19 cellular contexts compared by ENCODE assay signal in the genomic region with DNA sequence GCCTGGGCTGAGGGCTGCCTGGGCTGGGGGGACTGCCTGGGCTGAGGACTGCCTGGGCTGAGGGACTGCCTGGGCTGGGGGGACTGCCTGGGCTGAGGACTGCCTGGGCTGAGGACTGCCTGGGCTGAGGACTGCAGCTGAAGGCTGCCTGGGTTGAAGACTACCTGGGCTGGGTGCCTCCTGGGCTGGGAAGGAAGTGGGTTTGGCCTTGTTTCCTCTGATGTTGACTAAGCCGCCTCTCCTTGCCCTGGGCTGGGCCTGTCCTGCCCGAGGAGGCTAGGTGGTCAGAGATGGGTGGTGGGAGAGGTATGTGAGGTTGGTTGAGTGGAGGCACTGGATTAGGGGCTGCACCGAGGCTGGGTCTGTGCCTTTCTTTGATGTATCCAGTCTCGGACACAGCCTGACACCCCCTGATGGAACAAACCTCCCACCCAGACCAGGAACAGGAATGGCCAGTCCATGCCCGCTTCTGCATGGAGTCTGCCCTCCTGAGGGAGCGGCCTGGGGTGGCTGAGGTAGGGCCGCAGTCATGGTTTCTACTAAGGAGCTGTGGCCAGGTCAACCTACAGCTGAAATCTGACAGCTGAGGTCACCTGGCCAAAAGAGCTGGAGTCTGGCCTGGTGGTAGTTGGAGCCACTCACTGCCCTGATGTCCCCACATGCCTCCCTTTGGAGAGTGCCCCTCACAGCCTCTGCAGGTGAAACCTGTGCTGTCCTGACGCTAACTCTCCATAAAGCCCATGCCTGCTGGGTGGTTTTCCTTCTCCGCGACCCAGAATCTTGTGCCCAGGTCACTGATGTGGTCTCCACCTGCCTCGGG. TPM values are rescaled to one million over a fixed set of nuclear protein-coding genes. Genes with fewer than 3 reads are reported as not detected.
A peak's percentile ranks its signal among the peaks of the same experiment; 100 is the strongest.
DNase-seq lines count a peak whose midpoint lies in the region; ATAC-seq, FAIRE-seq and TF ChIP-seq lines count a peak whose summit lies in the region.
"Had no signal": no experiment of that assay in that cellular context is flagged by ENCODE, and none has a peak within 500 bp of the region (broad histone marks: within the 10 kb centered on the region; RNA-seq: fewer than 3 reads in every experiment).

No MANE protein-coding gene starts in this region.

- no peak for TF ChIP-seq CTCF in activated CD8-positive, alpha-beta T cell treated with anti-CD3 and anti-CD28 coated beads for 36 hours (IDR thresholded peaks at IDR 0.05)
- TF ChIP-seq CTCF in natural killer cell (IDR thresholded peaks at IDR 0.05) = no peak

- intact Hi-C loops in activated CD8-positive, alpha-beta T cell treated with anti-CD3 and anti-CD28 coated beads for 36 hours (cut with micrococcal nuclease) = no loop called here
- intact Hi-C loops in natural killer cell (cut with micrococcal nuclease) = no loop called here

- H3K4me1 Mint-ChIP-seq in activated CD4-positive, alpha-beta T cell treated with anti-CD3 and anti-CD28 coated beads, Interleukin-2, amount 10 ng/mL, durations not matched to agents 7 days and 5 days = peaks cover 25% of the 10 kb centered on the region
- H3K4me1 Mint-ChIP-seq in activated CD8-positive, alpha-beta T cell treated with anti-CD3 and anti-CD28 coated beads for 36 hours (ENCODE audit: low read depth) = peaks cover 25% of the 10 kb centered on the region
- peaks cover 19 to 38% of the 10 kb centered on the region in 2 donors for H3K4me1 Mint-ChIP-seq in natural killer cell
- H3K4me1 Mint-ChIP-seq: brain had no signal

- FAIRE-seq in GM12891 (lab: Jason Lieb, UNC) = peak; percentile 33
- FAIRE-seq: GM12878, H54 had no signal

- TF ChIP-seq POLR2A in GM12891 (IDR thresholded peaks at IDR 0.05; ENCODE audit: low read depth, low read length) = no peak

- no peaks in the 10 kb centered on the region for H3K9me3 Mint-ChIP-seq in activated CD4-positive, alpha-beta T cell treated with anti-CD3 and anti-CD28 coated beads, Interleukin-2, amount 10 ng/mL, durations not matched to agents 7 days and 5 days
- no peaks in the 10 kb centered on the region for H3K9me3 Mint-ChIP-seq in activated CD8-positive, alpha-beta T cell treated with anti-CD3 and anti-CD28 coated beads for 36 hours
- no peaks in the 10 kb centered on the region for H3K9me3 Mint-ChIP-seq in natural killer cell
- H3K9me3 Mint-ChIP-seq: activated T-helper 2 cell treated with anti-CD3 and anti-CD28 coated beads, Interferon-gamma antibody, Interleukin-2, Interleukin-4, amounts not matched to agents 10 μg/mL and 5 μg/mL and 100 μg/mL, durations not matched to agents 14 hours and 24 hours and 36 hours; T-helper 1 cell treated with Interleukin-12 subunit alpha and Interleukin-12 subunit beta and Interleukin-4 antibody, amounts not matched to agents 30 μg/mL and 1 μg/mL, for 36 hours had no signal

- H3K4me3 Mint-ChIP-seq in activated CD4-positive, alpha-beta T cell treated with anti-CD3 and anti-CD28 coated beads, Interleukin-2, amount 10 ng/mL, durations not matched to agents 7 days and 5 days = no peak overlapping the region
- no peak overlapping the region for H3K4me3 Mint-ChIP-seq in activated CD8-positive, alpha-beta T cell treated with anti-CD3 and anti-CD28 coated beads for 36 hours
- H3K4me3 Mint-ChIP-seq in natural killer cell = peak overlapping the region; percentile 31
- H3K4me3 Mint-ChIP-seq: brain; T-helper 1 cell treated with Interleukin-12 subunit alpha and Interleukin-12 subunit beta and Interleukin-4 antibody, amounts not matched to agents 30 μg/mL and 1 μg/mL, for 36 hours had no signal

- peak; percentile 81 for ATAC-seq in activated CD8-positive, alpha-beta T cell treated with anti-CD3 and anti-CD28 coated beads for 36 hours
- ATAC-seq in natural killer cell = peak in 2 of 3 donors; percentile 71 to 84
- no peak for ATAC-seq in HG03354 (IDR thresholded peaks at IDR 0.05; ENCODE audit: poor library complexity, severe bottlenecking, unreplicated experiment)
- ATAC-seq: GM12878 had no signal

- H3K27me3 Mint-ChIP-seq in activated CD4-positive, alpha-beta T cell treated with anti-CD3 and anti-CD28 coated beads, Interleukin-2, amount 10 ng/mL, durations not matched to agents 7 days and 5 days = no peaks in the 10 kb centered on the region
- no peaks in the 10 kb centered on the region for H3K27me3 Mint-ChIP-seq in activated CD8-positive, alpha-beta T cell treated with anti-CD3 and anti-CD28 coated beads for 36 hours
- no peaks in the 10 kb centered on the region for H3K27me3 Mint-ChIP-seq in natural killer cell (ENCODE audit: low read depth in 2 of 2)
- H3K27me3 Mint-ChIP-seq: brain had no signal

- CTCF ChIA-PET in activated CD4-positive, alpha-beta T cell treated with anti-CD3 and anti-CD28 coated beads, Interleukin-2, amount 10 ng/mL, durations not matched to agents 7 days and 5 days (lab: Charles Lee) = interaction anchor here (1.0 to 1.9 kb wide), 3 partner anchors 8 to 16 kb away, joined by 3 to 6 read pairs (median 4); no protein-coding TSS in a partner anchor
- CTCF ChIA-PET in activated CD8-positive, alpha-beta T cell treated with anti-CD3 and anti-CD28 coated beads for 36 hours (lab: Charles Lee) = interaction anchor here (1.8 kb wide), 1 partner anchor 37 kb away, joined by 5 read pairs; no protein-coding TSS in a partner anchor

- H3K27ac Mint-ChIP-seq in activated CD4-positive, alpha-beta T cell treated with anti-CD3 and anti-CD28 coated beads, Interleukin-2, amount 10 ng/mL, durations not matched to agents 7 days and 5 days = peak overlapping the region; percentile 77
- peak overlapping the region; percentile 52 for H3K27ac Mint-ChIP-seq in activated CD8-positive, alpha-beta T cell treated with anti-CD3 and anti-CD28 coated beads for 36 hours
- peak overlapping the region; percentile 72 to 80 for H3K27ac Mint-ChIP-seq in natural killer cell
- H3K27ac Mint-ChIP-seq: brain had no signal

- DNase-seq in activated CD4-positive, alpha-beta T cell treated with anti-CD3 and anti-CD28 coated beads, Interleukin-2, amount 10 ng/mL, durations not matched to agents 7 days and 5 days = peak; percentile 47
- DNase-seq in activated CD4-positive, alpha-beta T cell treated with anti-CD3 and anti-CD28 coated beads for 4 hours = no peak
- DNase-seq in GM12891 (ENCODE audit: insufficient read length, low spot score) (no peak), natural killer cell (no peak), HCEC 1CT (no peak), NCI-H146 (lab: John Stamatoyannopoulos, UW) (no peak)
- DNase-seq in activated CD8-positive, alpha-beta T cell treated with anti-CD3 and anti-CD28 coated beads for 36 hours = peak; percentile 28
- DNase-seq: ACHN, Caco-2, dermis blood vessel endothelial cell, NCI-H1092 treated with DMSO at 0.1 percent for 48 hours, tibial artery had no signal

- no peaks in the 10 kb centered on the region for H3K36me3 Mint-ChIP-seq in activated CD4-positive, alpha-beta T cell treated with anti-CD3 and anti-CD28 coated beads, Interleukin-2, amount 10 ng/mL, durations not matched to agents 7 days and 5 days (ENCODE audit: low read depth)
- H3K36me3 Mint-ChIP-seq in activated CD8-positive, alpha-beta T cell treated with anti-CD3 and anti-CD28 coated beads for 36 hours (ENCODE audit: low read depth) = no peaks in the 10 kb centered on the region
- H3K36me3 Mint-ChIP-seq in natural killer cell = no peaks in the 10 kb centered on the region
- H3K36me3 Mint-ChIP-seq: brain had no signal

- POLR2A ChIA-PET in activated CD4-positive, alpha-beta T cell treated with anti-CD3 and anti-CD28 coated beads, Interleukin-2, amount 10 ng/mL, durations not matched to agents 7 days and 5 days (lab: Charles Lee) = no interaction called here
- POLR2A ChIA-PET in activated CD8-positive, alpha-beta T cell treated with anti-CD3 and anti-CD28 coated beads for 36 hours (lab: Charles Lee) = no interaction called here

TF ChIP-seq in GM12891, 5 proteins besides CTCF, POLR2A, EP300 and RAD21:
- TF ChIP-seq POU2F2 (IDR thresholded peaks at IDR 0.05; ENCODE audit: low read depth, low read length) = no peak
- TF ChIP-seq SPI1 (IDR thresholded peaks at IDR 0.05; ENCODE audit: low read depth, low read length) = no peak
- TF ChIP-seq PAX5 (IDR thresholded peaks at IDR 0.05; ENCODE audit: insufficient read depth, low read length, severe bottlenecking) = no peak
- no peak for TF ChIP-seq POLR2AphosphoS5 (IDR thresholded peaks at IDR 0.05; ENCODE audit: low read depth, low read length)
- no peak for TF ChIP-seq TAF1 (IDR thresholded peaks at IDR 0.05; ENCODE audit: low read depth, low read length)

RNA-seq across cellular contexts. Expression of a gene that starts 22.3 kb away (rescaled TPM):
- total RNA-seq in activated CD4-positive, alpha-beta T cell treated with anti-CD3 and anti-CD28 coated beads, Interleukin-2, amount 10 ng/mL, durations not matched to agents 7 days and 5 days = 1 to 10 TPM; 3.7 to 4.5 TPM
- polyA plus RNA-seq in GM12891 (2012; ENCODE audit: low read depth, missing spikeins) = 0.22 TPM
- total RNA-seq in activated CD8-positive, alpha-beta T cell treated with anti-CD3 and anti-CD28 coated beads for 36 hours = 1 to 10 TPM; 2.8 to 2.9 TPM
- 10 to 100 TPM in 1 of 3 donors, 1 to 10 TPM in 2; 8.6 to 13.8 (median 9.9) TPM for total RNA-seq in natural killer cell

RNA-seq across cellular contexts. Expression of a gene that starts 51.1 kb away (rescaled TPM):
- under 1 TPM; 0.48 to 0.79 TPM for total RNA-seq in activated CD4-positive, alpha-beta T cell treated with anti-CD3 and anti-CD28 coated beads, Interleukin-2, amount 10 ng/mL, durations not matched to agents 7 days and 5 days
- 0.17 TPM for polyA plus RNA-seq in GM12891 (2012; ENCODE audit: low read depth, missing spikeins)
- under 1 TPM; 0.43 to 0.87 TPM for total RNA-seq in activated CD8-positive, alpha-beta T cell treated with anti-CD3 and anti-CD28 coated beads for 36 hours
- 1 to 10 TPM; 2.8 to 3.8 (median 2.9) TPM for total RNA-seq in natural killer cell
- total RNA-seq: Caco-2 had no signal

RNA-seq across cellular contexts. Expression of a gene that starts 51.6 kb away (rescaled TPM):
- total RNA-seq in activated CD4-positive, alpha-beta T cell treated with anti-CD3 and anti-CD28 coated beads, Interleukin-2, amount 10 ng/mL, durations not matched to agents 7 days and 5 days = not detected
- polyA plus RNA-seq in GM12891 (2012; ENCODE audit: low read depth, missing spikeins) = 0.49 TPM
- total RNA-seq in activated CD8-positive, alpha-beta T cell treated with anti-CD3 and anti-CD28 coated beads for 36 hours = not detected
- total RNA-seq in natural killer cell = not detected
- total RNA-seq: activated T-helper 2 cell treated with anti-CD3 and anti-CD28 coated beads, Interferon-gamma antibody, Interleukin-2, Interleukin-4, amounts not matched to agents 10 μg/mL and 5 μg/mL and 100 μg/mL, durations not matched to agents 14 hours and 24 hours and 36 hours; Caco-2; GM12878; omental fat pad had no signal

Comparison
In these comparisons a context has a peak if more than half of its experiments do, and no peak if none do; other contexts are left out.
1. DNase-seq: peak in activated CD4-positive, alpha-beta T cell treated with anti-CD3 and anti-CD28 coated beads, Interleukin-2, amount 10 ng/mL, durations not matched to agents 7 days and 5 days (single experiment) and activated CD8-positive, alpha-beta T cell treated with anti-CD3 and anti-CD28 coated beads for 36 hours (single experiment); none in activated CD4-positive, alpha-beta T cell treated with anti-CD3 and anti-CD28 coated beads for 4 hours (0 of 2), GM12891 (single experiment), natural killer cell (single experiment), HCEC 1CT (single experiment) and NCI-H146 (single experiment).
2. Peak in every context shown above with its lines, with median percentiles within 50 percentile points of each other: H3K27ac Mint-ChIP-seq.